Comparison of ENCODE assay signal across 28 cellular contexts in the genomic region with DNA sequence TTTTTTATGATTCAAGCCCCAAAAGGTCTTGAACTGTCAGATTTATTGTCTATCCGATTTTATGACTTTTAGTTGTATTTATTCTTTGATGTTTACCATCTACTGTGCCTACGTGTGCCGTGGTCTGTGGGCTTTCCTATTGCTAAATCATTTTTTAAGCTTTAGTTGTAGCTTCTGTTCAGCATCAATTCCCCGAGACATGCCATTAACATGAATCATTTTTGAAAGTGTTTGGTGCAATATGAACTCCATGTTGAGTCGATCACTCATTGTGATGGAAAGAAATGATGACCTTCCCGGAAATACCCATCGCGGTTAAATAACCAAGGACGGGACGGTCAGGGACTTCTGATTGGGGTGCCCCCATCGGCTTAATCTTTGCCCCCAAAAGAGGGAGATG.
A peak's percentile ranks its signal among the peaks of the same experiment; 100 is the strongest.
DNase-seq lines count a peak whose midpoint lies in the region; ATAC-seq and TF ChIP-seq lines count a peak whose summit lies in the region.
"Had no signal": no experiment of that assay in that cellular context is flagged by ENCODE, and none has a peak within 500 bp of the region (broad histone marks: within the 10 kb centered on the region; RNA-seq: fewer than 3 reads in every experiment).

No MANE protein-coding gene starts in this region.

- H3K9me3 Mint-ChIP-seq in chondrocyte (ENCODE audit: low read depth) (no peaks in the 10 kb centered on the region), mesothelial cell of epicardium (peaks cover 3% of the 10 kb centered on the region)
- H3K9me3 Mint-ChIP-seq: activated CD4-positive, alpha-beta memory T cell treated with anti-CD3 and anti-CD28 coated beads, Interleukin-2, amount 10 ng/mL, durations not matched to agents 7 days and 5 days had no signal

- ATAC-seq in GM21723 (IDR thresholded peaks at IDR 0.05; ENCODE audit: unreplicated experiment), result no peak
- ATAC-seq: activated naive CD8-positive, alpha-beta T cell treated with anti-CD3 and anti-CD28 coated beads, Interleukin-2, amount 50 U/mL, for 24 hours; gastrocnemius medialis had no signal

- H3K4me1 Mint-ChIP-seq in chondrocyte (ENCODE audit: low read depth), result peaks cover 6% of the 10 kb centered on the region
- H3K4me1 Mint-ChIP-seq in mesothelial cell of epicardium, result peaks cover 54% of the 10 kb centered on the region
- H3K4me1 Mint-ChIP-seq: activated CD4-positive, alpha-beta memory T cell treated with anti-CD3 and anti-CD28 coated beads, Interleukin-2, amount 10 ng/mL, durations not matched to agents 7 days and 5 days; activated naive CD8-positive, alpha-beta T cell treated with anti-CD3 and anti-CD28 coated beads, Interleukin-2, amount 50 U/mL, for 24 hours; central memory CD8-positive, alpha-beta T cell had no signal

- in situ Hi-C loops in G401 (cut with HindIII; ENCODE audit: low sequenced_read_pairs), result no loop called here

- H3K27me3 Mint-ChIP-seq in chondrocyte (ENCODE audit: low read depth), result no peaks in the 10 kb centered on the region
- no peaks in the 10 kb centered on the region for H3K27me3 Mint-ChIP-seq in mesothelial cell of epicardium (ENCODE audit: low read depth)
- H3K27me3 Mint-ChIP-seq: activated CD4-positive, alpha-beta memory T cell treated with anti-CD3 and anti-CD28 coated beads, Interleukin-2, amount 10 ng/mL, durations not matched to agents 7 days and 5 days; activated naive CD8-positive, alpha-beta T cell treated with anti-CD3 and anti-CD28 coated beads, Interleukin-2, amount 50 U/mL, for 24 hours; central memory CD8-positive, alpha-beta T cell; stimulated activated naive CD8-positive, alpha-beta T cell treated with anti-CD3 and anti-CD28 coated beads, Interleukin-15, Interleukin-2, amounts not matched to agents 100 ng/mL and 50 ng/mL, for 24 hours had no signal

- DNase-seq in Daoy (ENCODE audit: low read depth) (peak; percentile 2), NCI-H226 (peak; percentile 29), chondrocyte (ENCODE audit: low spot score) (no peak), mesothelial cell of epicardium (ENCODE audit: low spot score in 2 of 2, unreplicated experiment in 2 of 2) (no peak), G401 (ENCODE audit: low spot score) (no peak), adrenal gland (no peak)
- DNase-seq in stimulated activated CD4-positive, alpha-beta T cell treated with anti-CD3 and anti-CD28 coated beads, Interleukin-4, amount 100 ng/mL, for 1 hour, result no peak
- DNase-seq: activated CD4-positive, alpha-beta memory T cell treated with anti-CD3 and anti-CD28 coated beads, Interleukin-2, amount 10 ng/mL, durations not matched to agents 7 days and 5 days; activated CD4-positive, CD25-positive, alpha-beta regulatory T cell; activated effector memory CD4-positive, alpha-beta T cell treated with anti-CD3 and anti-CD28 coated beads, Interleukin-2, amount 50 U/mL, for 16 hours; activated naive CD8-positive, alpha-beta T cell treated with anti-CD3 and anti-CD28 coated beads, Interleukin-2, amount 50 U/mL, for 24 hours; activated T-cell treated with anti-CD3 and anti-CD28 coated beads for 4 hours; erythroblast; gastrocnemius medialis; H7; NCI-H146; NCI-H2171; NCI-H526 treated with DMSO at 0.1 percent for 48 hours; nucleus accumbens; RPMI8226; spleen; stimulated activated CD4-positive, alpha-beta T cell treated with anti-CD3 and anti-CD28 coated beads, Interleukin-4, amount 100 ng/mL, for 4 hours; T-helper 9 cell; tibial artery had no signal

- H3K4me3 ChIP-seq in adrenal gland, result no peak overlapping the region
- H3K4me3 ChIP-seq: BLaER1 treated with 17β-estradiol and CSF1 and Interleukin-3, amounts not matched to agents 10 nM and 100 nM; gastrocnemius medialis; spleen; tibial artery had no signal

- H3K36me3 Mint-ChIP-seq in chondrocyte (ENCODE audit: low read depth), result no peaks in the 10 kb centered on the region
- H3K36me3 Mint-ChIP-seq in mesothelial cell of epicardium, result peaks cover 5% of the 10 kb centered on the region

- WGBS in adrenal gland, 4 donors, result 69 to 78% (median 76%) methylated on average over 11 of the region's 11 CpGs

- H3K27me3 ChIP-seq in adrenal gland, result peaks cover 7% of the 10 kb centered on the region
- H3K27me3 ChIP-seq: BLaER1 treated with 17β-estradiol and CSF1 and Interleukin-3, amounts not matched to agents 10 nM and 100 nM; gastrocnemius medialis; spleen; tibial artery had no signal

- no peak overlapping the region for H3K4me3 Mint-ChIP-seq in chondrocyte (ENCODE audit: unreplicated experiment)
- no peak overlapping the region for H3K4me3 Mint-ChIP-seq in mesothelial cell of epicardium
- H3K4me3 Mint-ChIP-seq: activated CD4-positive, alpha-beta memory T cell treated with anti-CD3 and anti-CD28 coated beads, Interleukin-2, amount 10 ng/mL, durations not matched to agents 7 days and 5 days; activated naive CD8-positive, alpha-beta T cell treated with anti-CD3 and anti-CD28 coated beads, Interleukin-2, amount 50 U/mL, for 24 hours; central memory CD8-positive, alpha-beta T cell; stimulated activated naive CD8-positive, alpha-beta T cell treated with anti-CD3 and anti-CD28 coated beads, Interleukin-15, Interleukin-2, amounts not matched to agents 100 ng/mL and 50 ng/mL, for 24 hours had no signal

- H3K36me3 ChIP-seq in adrenal gland (replicated peaks in 1 of 2), result no peaks in the 10 kb centered on the region
- H3K36me3 ChIP-seq: BLaER1 treated with 17β-estradiol and CSF1 and Interleukin-3, amounts not matched to agents 10 nM and 100 nM; gastrocnemius medialis; spleen; tibial artery had no signal

- intact Hi-C loops in adrenal gland (cut with DNase I), result no loop called here

- no peaks in the 10 kb centered on the region for H3K4me1 ChIP-seq in adrenal gland (replicated peaks in 1 of 2)
- H3K4me1 ChIP-seq: gastrocnemius medialis, spleen, tibial artery had no signal

- no peak for TF ChIP-seq POLR2A in adrenal gland (IDR thresholded peaks at IDR 0.05)

- peak overlapping the region; percentile 56 for H3K27ac Mint-ChIP-seq in chondrocyte (ENCODE audit: unreplicated experiment)
- peak overlapping the region; percentile 91 for H3K27ac Mint-ChIP-seq in mesothelial cell of epicardium
- H3K27ac Mint-ChIP-seq: activated CD4-positive, alpha-beta memory T cell treated with anti-CD3 and anti-CD28 coated beads, Interleukin-2, amount 10 ng/mL, durations not matched to agents 7 days and 5 days; activated naive CD8-positive, alpha-beta T cell treated with anti-CD3 and anti-CD28 coated beads, Interleukin-2, amount 50 U/mL, for 24 hours; stimulated activated naive CD8-positive, alpha-beta T cell treated with anti-CD3 and anti-CD28 coated beads, Interleukin-15, Interleukin-2, amounts not matched to agents 100 ng/mL and 50 ng/mL, for 24 hours had no signal

- H3K9me3 ChIP-seq in adrenal gland (replicated peaks in 1 of 3), result no peaks in the 10 kb centered on the region
- H3K9me3 ChIP-seq: BLaER1 treated with 17β-estradiol and CSF1 and Interleukin-3, amounts not matched to agents 10 nM and 100 nM; gastrocnemius medialis; spleen; tibial artery had no signal

- TF ChIP-seq CTCF in chondrocyte (IDR thresholded peaks at IDR 0.05), result no peak
- TF ChIP-seq CTCF in mesothelial cell of epicardium (IDR thresholded peaks at IDR 0.05; ENCODE audit: unreplicated experiment), result no peak
- TF ChIP-seq CTCF in adrenal gland (IDR thresholded peaks at IDR 0.05), result no peak

- H3K27ac ChIP-seq in adrenal gland, result no peak overlapping the region
- H3K27ac ChIP-seq: BLaER1 treated with 17β-estradiol and CSF1 and Interleukin-3, amounts not matched to agents 10 nM and 100 nM; gastrocnemius medialis; spleen; tibial artery had no signal

Comparison
In these comparisons a context has a peak if more than half of its experiments do, and no peak if none do; other contexts are left out.
1. DNase-seq: peak in Daoy (single experiment) and NCI-H226 (single experiment); none in chondrocyte (single experiment), mesothelial cell of epicardium (0 of 2), G401 (single experiment), stimulated activated CD4-positive, alpha-beta T cell treated with anti-CD3 and anti-CD28 coated beads, Interleukin-4, amount 100 ng/mL, for 1 hour (single experiment) and adrenal gland (0 of 7).